8 cellular contexts compared by ENCODE assay signal in the genomic region with DNA sequence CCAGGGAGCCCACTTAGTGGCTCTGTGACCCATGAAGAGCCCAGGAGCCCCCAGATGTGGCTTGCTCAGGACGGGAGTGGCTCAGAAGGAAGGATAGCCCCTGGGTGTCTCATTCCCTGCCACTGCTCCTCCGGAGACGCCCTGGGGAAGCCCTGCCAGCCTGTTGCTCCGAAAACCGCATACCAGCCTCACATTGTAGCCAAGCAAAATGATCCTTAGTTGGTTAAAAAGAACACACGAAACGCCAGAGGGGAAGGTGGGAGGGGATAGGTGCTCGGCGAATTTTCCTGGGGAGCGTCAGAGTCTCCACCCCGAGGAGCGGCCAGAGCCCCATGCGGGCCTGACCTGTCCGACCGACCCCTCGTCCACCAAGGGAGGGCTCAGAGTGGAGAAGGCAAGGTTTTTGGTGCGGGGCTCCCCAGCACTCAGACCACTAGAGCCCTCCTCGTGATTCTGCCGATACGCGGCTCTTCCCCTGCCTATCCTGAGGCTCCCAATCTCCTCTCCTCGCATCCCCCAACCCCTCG. TPM values are rescaled to one million over a fixed set of nuclear protein-coding genes. Genes with fewer than 3 reads are reported as not detected.
DNase-seq lines count a peak whose midpoint lies in the region; ATAC-seq and TF ChIP-seq lines count a peak whose summit lies in the region.

No MANE protein-coding gene starts in this region.

- H3K9me3 ChIP-seq in PC-3 (ENCODE audit: low read length) = no peaks in the 10 kb centered on the region

- peak; percentile 36 for ATAC-seq in PC-3
- peak; percentile 52 for ATAC-seq in esophagus mucosa
- no peak for ATAC-seq in natural killer cell

- H4K20me1 ChIP-seq in PC-3 (ENCODE audit: low read length) = no peaks in the 10 kb centered on the region

- H3K27me3 ChIP-seq in PC-3 (ENCODE audit: low read length) = no peaks in the 10 kb centered on the region

- H3K36me3 ChIP-seq in PC-3 (ENCODE audit: low read depth, low read length) = no peaks in the 10 kb centered on the region

- no peak for DNase-seq in AG04449 (ENCODE audit: low read depth, low spot score)
- DNase-seq in PC-3 = peak; percentile 33
- no peak for DNase-seq in natural killer cell
- no peak for DNase-seq in DMS79 (lab: John Stamatoyannopoulos, UW)
- DNase-seq in COR-L47 (lab: John Stamatoyannopoulos, UW) = no peak
- no peak for DNase-seq in AML-193 (lab: John Stamatoyannopoulos, UW)
- DNase-seq in COLO668 (lab: John Stamatoyannopoulos, UW; ENCODE audit: unreplicated experiment) = no peak

- H3K27me3 Mint-ChIP-seq in natural killer cell (ENCODE audit: low read depth in 2 of 2) = peaks cover 29 to 30% of the 10 kb centered on the region in 2 donors

- CTCF ChIA-PET in AG04449 (lab: Yijun Ruan, JAX) (interaction anchor here (0.7 to 6.8 kb wide), 6 partner anchors 12 to 47 kb away, joined by 3 to 134 read pairs (median 13); partner anchors contain the start of gene DIXDC1), PC-3 (lab: Charles Lee) (interaction anchor here (0.6 kb wide), 1 partner anchor 106 kb away, joined by 13 read pairs; no protein-coding TSS in a partner anchor)

- H3K4me1 Mint-ChIP-seq in natural killer cell = peaks cover 0 to 7% of the 10 kb centered on the region in 2 donors

- intact Hi-C loops in PC-3 (cut with micrococcal nuclease) (loop anchor here (2.0 kb wide), 1 partner anchor 16 kb away; no protein-coding TSS in a partner anchor), natural killer cell (cut with micrococcal nuclease) (no loop called here)

- no peak overlapping the region for H3K9ac ChIP-seq in PC-3 (ENCODE audit: low read length)

- H2AFZ ChIP-seq in PC-3 (ENCODE audit: low read length) = peak overlapping the region; percentile 63

- peak overlapping the region; percentile 98 for H3K4me2 ChIP-seq in PC-3 (ENCODE audit: low read length)

- no peaks in the 10 kb centered on the region for H3K9me2 ChIP-seq in PC-3 (replicated peaks; ENCODE audit: low read length)

- no peaks in the 10 kb centered on the region for H3F3A ChIP-seq in PC-3 (ENCODE audit: low read length, unreplicated experiment)

- H3K4me1 ChIP-seq in PC-3 (ENCODE audit: insufficient read depth, low read length) = peaks cover 16% of the 10 kb centered on the region

- peak overlapping the region; percentile 52 for H3K4me3 Mint-ChIP-seq in natural killer cell

- no peak for TF ChIP-seq CTCF in AG04449 (IDR thresholded peaks at IDR 0.05; ENCODE audit: insufficient read depth, low read length, missing control alignments)
- TF ChIP-seq CTCF in PC-3 (conservative IDR thresholded peaks at IDR 0.05; ENCODE audit: low read depth, low read length) = no peak
- TF ChIP-seq CTCF in natural killer cell (IDR thresholded peaks at IDR 0.05) = no peak

- H3K4me3 ChIP-seq in AG04449 (ENCODE audit: low read depth, low read length) = peak overlapping the region; percentile 73
- peak overlapping the region; percentile 77 for H3K4me3 ChIP-seq in PC-3 (ENCODE audit: low read length)

- H3K27ac ChIP-seq in PC-3 (ENCODE audit: low read length) = no peak overlapping the region

- POLR2A ChIA-PET in AG04449 (lab: Yijun Ruan, JAX) (no interaction called here), PC-3 (lab: Charles Lee; ENCODE audit: unreplicated experiment) (interaction anchor here (0.6 kb wide), 2 partner anchors 38 to 138 kb away, joined by 3 read pairs; no protein-coding TSS in a partner anchor)

- H3K9me3 Mint-ChIP-seq in natural killer cell = no peaks in the 10 kb centered on the region

- H3K36me3 Mint-ChIP-seq in natural killer cell = no peaks in the 10 kb centered on the region

- H3K27ac Mint-ChIP-seq in natural killer cell = no peak overlapping the region

- no peaks in the 10 kb centered on the region for H3K79me2 ChIP-seq in PC-3 (ENCODE audit: low read length)

- BruUV-seq in PC-3 (replicated peaks; lab: Mats Ljungman, UMichigan) = no TSS peak

RNA-seq across cellular contexts. Expression of gene DIXDC1, which starts 39.5 kb away (rescaled TPM):
- total RNA-seq in PC-3 (2014; rRNA removed) = 6.8 and 10.8 TPM in 2 replicates
- 3.3 TPM for total RNA-seq in esophagus mucosa
- 1 to 10 TPM in 1 of 3 donors, under 1 TPM in 2; 0.26 to 1.0 (median 0.57) TPM for total RNA-seq in natural killer cell

RNA-seq across cellular contexts. Expression of gene DLAT, which starts 48.5 kb away (rescaled TPM):
- total RNA-seq in PC-3 (2014; rRNA removed) = 78.9 and 102 TPM in 2 replicates
- 37.1 TPM for total RNA-seq in esophagus mucosa
- 10 to 100 TPM; 12.6 to 16.2 (median 15.5) TPM for total RNA-seq in natural killer cell

RNA-seq across cellular contexts. Expression of gene C11orf52, which starts 58.0 kb away (rescaled TPM):
- total RNA-seq in PC-3 (2014; rRNA removed) (8.7 and 10.5 TPM in 2 replicates), esophagus mucosa (3.5 TPM), natural killer cell (not detected)

Comparison
In these comparisons a context has a peak if more than half of its experiments do, and no peak if none do; other contexts are left out.
1. ATAC-seq: peak in PC-3 (single experiment) and esophagus mucosa (single experiment); none in natural killer cell (0 of 3).